ENCODE assay signal across 12 cellular contexts in genomic region chr5:155735388-155735787, GRCh38.
DNase-seq lines count a peak whose midpoint lies in the region; ATAC-seq and TF ChIP-seq lines count a peak whose summit lies in the region.
"Had no signal": no experiment of that assay in that cellular context is flagged by ENCODE, and none has a peak within 500 bp of the region (broad histone marks: within the 10 kb centered on the region; RNA-seq: fewer than 3 reads in every experiment).

No MANE protein-coding gene starts in this region.

- ATAC-seq in natural killer cell (no peak), HG03159 (IDR thresholded peaks at IDR 0.05; ENCODE audit: unreplicated experiment) (no peak)
- ATAC-seq: activated T-cell treated with anti-CD3 and anti-CD28 coated beads, Interleukin-2, amount 50 U/mL, for 72 hours; foreskin keratinocyte; natural killer cell treated with Interleukin-12 subunit alpha and Interleukin-12 subunit beta and Interleukin-15 and Interleukin-18, amount 100 ng/mL, for 72 hours had no signal

- H3K4me3 Mint-ChIP-seq in natural killer cell = no peak overlapping the region
- H3K4me3 Mint-ChIP-seq: activated CD4-positive, alpha-beta memory T cell treated with anti-CD3 and anti-CD28 coated beads, Interleukin-2, amount 10 ng/mL, durations not matched to agents 7 days and 5 days; activated T-cell treated with anti-CD3 and anti-CD28 coated beads, Interleukin-2, amount 50 U/mL, for 72 hours; natural killer cell treated with Interleukin-12 subunit alpha and Interleukin-12 subunit beta and Interleukin-15 and Interleukin-18, amount 100 ng/mL, for 72 hours had no signal

- TF ChIP-seq CTCF in natural killer cell (IDR thresholded peaks at IDR 0.05) = no peak

- no peaks in the 10 kb centered on the region for H3K36me3 Mint-ChIP-seq in natural killer cell
- H3K36me3 Mint-ChIP-seq: natural killer cell treated with Interleukin-12 subunit alpha and Interleukin-12 subunit beta and Interleukin-15 and Interleukin-18, amount 100 ng/mL, for 72 hours had no signal

- H3K27ac Mint-ChIP-seq in natural killer cell = no peak overlapping the region
- H3K27ac Mint-ChIP-seq: activated CD4-positive, alpha-beta memory T cell treated with anti-CD3 and anti-CD28 coated beads, Interleukin-2, amount 10 ng/mL, durations not matched to agents 7 days and 5 days; activated T-cell treated with anti-CD3 and anti-CD28 coated beads, Interleukin-2, amount 50 U/mL, for 72 hours; natural killer cell treated with Interleukin-12 subunit alpha and Interleukin-12 subunit beta and Interleukin-15 and Interleukin-18, amount 100 ng/mL, for 72 hours had no signal

- peaks cover 6 to 30% of the 10 kb centered on the region in 2 donors for H3K27me3 Mint-ChIP-seq in natural killer cell (ENCODE audit: low read depth in 2 of 2)

- H3K9me3 Mint-ChIP-seq in natural killer cell = peaks cover 4 to 5% of the 10 kb centered on the region in 2 donors
- H3K9me3 Mint-ChIP-seq: activated CD4-positive, alpha-beta memory T cell treated with anti-CD3 and anti-CD28 coated beads, Interleukin-2, amount 10 ng/mL, durations not matched to agents 7 days and 5 days had no signal

- intact Hi-C loops in natural killer cell (cut with micrococcal nuclease) = no loop called here

- peaks cover 0 to 7% of the 10 kb centered on the region in 2 donors for H3K4me1 Mint-ChIP-seq in natural killer cell
- H3K4me1 Mint-ChIP-seq: activated CD4-positive, alpha-beta memory T cell treated with anti-CD3 and anti-CD28 coated beads, Interleukin-2, amount 10 ng/mL, durations not matched to agents 7 days and 5 days had no signal

- DNase-seq in DMS153 (lab: John Stamatoyannopoulos, UW) (peak; percentile 32), NCI-H2029 (lab: John Stamatoyannopoulos, UW) (peak; percentile 81), astrocyte of the hippocampus (ENCODE audit: low read depth, low spot score) (peak; percentile 30), kidney tubule cell (ENCODE audit: low spot score) (peak; percentile 33), natural killer cell (no peak), cerebellum (ENCODE audit: low spot score) (no peak), NCI-H2227 treated with DMSO at 0.1 percent for 48 hours (lab: John Stamatoyannopoulos, UW) (no peak)
- DNase-seq: activated CD4-positive, alpha-beta memory T cell treated with anti-CD3 and anti-CD28 coated beads, Interleukin-2, amount 10 ng/mL, durations not matched to agents 7 days and 5 days; activated T-cell treated with anti-CD3 and anti-CD28 coated beads, Interleukin-2, amount 50 U/mL, for 72 hours had no signal

Comparison
In these comparisons a context has a peak if more than half of its experiments do, and no peak if none do; other contexts are left out.
1. DNase-seq: peak in DMS153 (single experiment), NCI-H2029 (single experiment), astrocyte of the hippocampus (single experiment) and kidney tubule cell (single experiment); none in natural killer cell (single experiment), cerebellum (single experiment) and NCI-H2227 treated with DMSO at 0.1 percent for 48 hours (single experiment).